Comparison of ENCODE assay signal across 1 cellular context in genomic region chr14:68593806-68594536, GRCh38.
TF ChIP-seq lines count a peak whose summit lies in the region.

No MANE protein-coding gene starts in this region.

TF ChIP-seq in H1, 55 proteins besides CTCF, POLR2A, EP300 and RAD21 (continued from another document):
- TF ChIP-seq E2F6 (IDR thresholded peaks at IDR 0.05) = no peak
